13 cellular contexts compared by ENCODE assay signal in the genomic region with DNA sequence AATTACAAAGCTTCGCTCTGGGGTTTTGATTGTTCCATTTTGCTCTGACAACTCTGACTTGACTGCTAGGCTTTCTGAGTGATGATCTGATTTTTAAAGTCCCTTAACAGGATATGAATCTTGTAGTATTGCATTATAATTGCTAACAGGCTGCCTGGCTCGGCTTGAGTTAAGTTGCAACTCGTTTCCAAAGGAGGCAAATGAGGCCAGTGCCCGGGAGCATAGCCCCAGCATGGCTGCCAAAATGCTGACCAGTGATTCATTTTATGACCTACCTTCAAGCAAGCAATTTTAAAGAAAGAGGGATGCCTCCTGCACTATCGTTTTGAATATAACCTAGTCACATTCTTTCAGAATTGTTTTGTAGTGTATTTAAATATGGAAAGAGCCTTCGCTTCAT.
DNase-seq lines count a peak whose midpoint lies in the region; ATAC-seq and TF ChIP-seq lines count a peak whose summit lies in the region.
"Had no signal": no experiment of that assay in that cellular context is flagged by ENCODE, and none has a peak within 500 bp of the region (broad histone marks: within the 10 kb centered on the region; RNA-seq: fewer than 3 reads in every experiment).

No MANE protein-coding gene starts in this region.

- in situ Hi-C loops in ACHN (cut with HindIII; ENCODE audit: low pct_ligation_motif_present, low pct_unique_long_range_greater_than_20kb, low sequenced_read_pairs), result no loop called here

- peak overlapping the region; percentile 23 for H3K27ac Mint-ChIP-seq in chondrocyte (ENCODE audit: unreplicated experiment)
- H3K27ac Mint-ChIP-seq: T-helper 1 cell treated with Interleukin-12 subunit alpha and Interleukin-12 subunit beta and Interleukin-4 antibody, amounts not matched to agents 30 μg/mL and 1 μg/mL, for 36 hours had no signal

- H3K4me3 Mint-ChIP-seq in chondrocyte (ENCODE audit: unreplicated experiment), result no peak overlapping the region
- H3K4me3 Mint-ChIP-seq: CD8-positive, alpha-beta memory T cell; T-helper 1 cell treated with Interleukin-12 subunit alpha and Interleukin-12 subunit beta and Interleukin-4 antibody, amounts not matched to agents 30 μg/mL and 1 μg/mL, for 36 hours had no signal

- peak overlapping the region; percentile 28 to 59 (median 33) for H3K4me3 ChIP-seq in subcutaneous abdominal adipose tissue (ENCODE audit: low read depth in 1 of 5, low read length in 5 of 5)

- H3K36me3 Mint-ChIP-seq in chondrocyte (ENCODE audit: low read depth), result peaks cover 1% of the 10 kb centered on the region
- H3K36me3 Mint-ChIP-seq: CD8-positive, alpha-beta memory T cell had no signal

- no peaks in the 10 kb centered on the region for H3K36me3 ChIP-seq in subcutaneous abdominal adipose tissue (ENCODE audit: control insufficient read depth in 5 of 5, insufficient read depth in 5 of 5, low read length in 5 of 5)

- peaks cover 7 to 34% (median 27%) of the 10 kb centered on the region in 5 donors for H3K4me1 ChIP-seq in subcutaneous abdominal adipose tissue (ENCODE audit: control insufficient read depth in 5 of 5, insufficient read depth in 5 of 5, low read length in 5 of 5)

- H3K9me3 Mint-ChIP-seq in chondrocyte (ENCODE audit: low read depth), result peaks cover 8% of the 10 kb centered on the region
- H3K9me3 Mint-ChIP-seq: CD8-positive, alpha-beta memory T cell; T-helper 1 cell treated with Interleukin-12 subunit alpha and Interleukin-12 subunit beta and Interleukin-4 antibody, amounts not matched to agents 30 μg/mL and 1 μg/mL, for 36 hours had no signal

- no peaks in the 10 kb centered on the region for H3K27me3 Mint-ChIP-seq in chondrocyte (ENCODE audit: low read depth)

- no peaks in the 10 kb centered on the region for H3K9me3 ChIP-seq in subcutaneous abdominal adipose tissue (ENCODE audit: control insufficient read depth in 5 of 5, low read length in 5 of 5)

- peak overlapping the region; percentile 84 for H3K27ac ChIP-seq in subcutaneous abdominal adipose tissue (ENCODE audit: low read depth, low read length)

- no peaks in the 10 kb centered on the region for H3K27me3 ChIP-seq in subcutaneous abdominal adipose tissue (ENCODE audit: control insufficient read depth in 5 of 5, insufficient read depth in 4 of 5, low read length in 5 of 5)

- DNase-seq in GM03348 (ENCODE audit: low spot score), result peak; percentile 78
- DNase-seq in chondrocyte (ENCODE audit: low spot score), result no peak
- DNase-seq in medulla oblongata (ENCODE audit: extremely low spot score), result peak; percentile 45
- no peak for DNase-seq in D341Med (ENCODE audit: low spot score)
- no peak for DNase-seq in Ammon's horn (ENCODE audit: low spot score)
- DNase-seq in ACHN, result no peak
- DNase-seq: CD8-positive, alpha-beta memory T cell; kidney; NCI-H1417 treated with DMSO at 0.1 percent for 48 hours; NK-92 treated with Interleukin-12 subunit alpha and Interleukin-12 subunit beta, amount 100 ng/mL, for 24 hours had no signal

- TF ChIP-seq CTCF in chondrocyte (IDR thresholded peaks at IDR 0.05), result no peak

- peaks cover 52% of the 10 kb centered on the region for H3K4me1 Mint-ChIP-seq in chondrocyte (ENCODE audit: low read depth)
- H3K4me1 Mint-ChIP-seq: CD8-positive, alpha-beta memory T cell had no signal

- no peak for ATAC-seq in GM19328 (IDR thresholded peaks at IDR 0.05; ENCODE audit: unreplicated experiment)

- peak overlapping the region in 1 of 5 donors; percentile 53 for H3K9ac ChIP-seq in subcutaneous abdominal adipose tissue (ENCODE audit: low read length in 5 of 5)

Comparison
In these comparisons a context has a peak if more than half of its experiments do, and no peak if none do; other contexts are left out.
1. DNase-seq: peak in GM03348 (single experiment) and medulla oblongata (single experiment); none in chondrocyte (single experiment), D341Med (single experiment), Ammon's horn (single experiment) and ACHN (single experiment).